In genomic region chr7:151343516-151343915, GRCh38 we compare ENCODE assay signal across 1 cellular context.
TF ChIP-seq lines count a peak whose summit lies in the region.

No MANE protein-coding gene starts in this region.

TF ChIP-seq in IMR-90, 13 proteins besides CTCF, POLR2A, EP300 and RAD21:
- TF ChIP-seq NFE2L2 (IDR thresholded peaks at IDR 0.05; ENCODE audit: low read depth, low read length) (no peak), MXI1 (IDR thresholded peaks at IDR 0.05; ENCODE audit: borderline replicate concordance, low read depth, low read length) (no peak), CHD1 (IDR thresholded peaks at IDR 0.05; ENCODE audit: low read depth, low read length) (no peak), ELK1 (IDR thresholded peaks at IDR 0.05; ENCODE audit: borderline replicate concordance, low read depth, low read length) (no peak), RFX5 (IDR thresholded peaks at IDR 0.05; ENCODE audit: low read depth, low read length) (no peak), MAZ (IDR thresholded peaks at IDR 0.05; ENCODE audit: borderline replicate concordance, low read depth, low read length) (no peak), SMC3 (IDR thresholded peaks at IDR 0.05; ENCODE audit: low read depth, low read length) (no peak), RCOR1 (IDR thresholded peaks at IDR 0.05; ENCODE audit: insufficient replicate concordance, low read length) (no peak), USF2 (IDR thresholded peaks at IDR 0.05; ENCODE audit: low read depth, low read length) (no peak), CEBPB (IDR thresholded peaks at IDR 0.05; ENCODE audit: low read depth, low read length) (no peak), BHLHE40 (IDR thresholded peaks at IDR 0.05; ENCODE audit: low read depth, low read length) (no peak), FOS (IDR thresholded peaks at IDR 0.05; ENCODE audit: low read depth, low read length) (no peak), MAFK (IDR thresholded peaks at IDR 0.05; ENCODE audit: low read depth, low read length) (no peak)
